27 cellular contexts compared by ENCODE assay signal in genomic region chr5:112113565-112113964, GRCh38.
DNase-seq lines count a peak whose midpoint lies in the region; TF ChIP-seq lines count a peak whose summit lies in the region.
"Had no signal": no experiment of that assay in that cellular context is flagged by ENCODE, and none has a peak within 500 bp of the region (broad histone marks: within the 10 kb centered on the region; RNA-seq: fewer than 3 reads in every experiment).

No MANE protein-coding gene starts in this region.

- no peaks in the 10 kb centered on the region for H3K36me3 ChIP-seq in neural cell (ENCODE audit: insufficient read depth, low read length)
- H3K36me3 ChIP-seq in Peyer's patch: no peaks in the 10 kb centered on the region
- H3K36me3 ChIP-seq: BE2C; BLaER1; BLaER1 treated with 17β-estradiol and CSF1 and Interleukin-3, amounts not matched to agents 10 nM and 100 nM had no signal

- no peaks in the 10 kb centered on the region for H4K20me1 ChIP-seq in neural cell (ENCODE audit: insufficient read depth)
- H4K20me1 ChIP-seq: BLaER1; BLaER1 treated with 17β-estradiol and CSF1 and Interleukin-3, amounts not matched to agents 10 nM and 100 nM had no signal

- H3F3A ChIP-seq in neural cell (ENCODE audit: insufficient read depth, low read length, poor library complexity, severe bottlenecking): no peaks in the 10 kb centered on the region

- no peak overlapping the region for H3K27ac ChIP-seq in neural cell (ENCODE audit: low read length)
- H3K27ac ChIP-seq in Peyer's patch: no peak overlapping the region
- H3K27ac ChIP-seq: 22Rv1; A549; BLaER1; BLaER1 treated with 17β-estradiol and CSF1 and Interleukin-3, amounts not matched to agents 10 nM and 100 nM; C4-2B had no signal

- H2AFZ ChIP-seq in neural cell (ENCODE audit: low read depth, low read length): no peak overlapping the region

- H3K27me3 ChIP-seq in neural cell (ENCODE audit: insufficient read depth, low read depth, low read length): no peaks in the 10 kb centered on the region
- H3K27me3 ChIP-seq in Peyer's patch: no peaks in the 10 kb centered on the region
- H3K27me3 ChIP-seq: BE2C; BLaER1; BLaER1 treated with 17β-estradiol and CSF1 and Interleukin-3, amounts not matched to agents 10 nM and 100 nM had no signal

- TF ChIP-seq RAD21 in neural cell (conservative IDR thresholded peaks at IDR 0.05): no peak

- H3K4me2 ChIP-seq in neural cell (ENCODE audit: low read length): no peak overlapping the region
- H3K4me2 ChIP-seq: A549; BLaER1; BLaER1 treated with 17β-estradiol and CSF1 and Interleukin-3, amounts not matched to agents 10 nM and 100 nM had no signal

- no peak overlapping the region for H3K9ac ChIP-seq in neural cell (ENCODE audit: low read length)
- H3K9ac ChIP-seq: BLaER1; BLaER1 treated with 17β-estradiol and CSF1 and Interleukin-3, amounts not matched to agents 10 nM and 100 nM had no signal

- DNase-seq in Peyer's patch: no peak
- DNase-seq: 8988T; ACHN; AML-193; BE2C; C1 segment of cervical spinal cord; Caco-2; Calu3; CD4-positive, alpha-beta memory T cell; CD4-positive, alpha-beta T cell; CD4-positive, CD25-positive, alpha-beta regulatory T cell; CD8-positive, alpha-beta memory T cell; CD8-positive, alpha-beta T cell; COR-L47; DMS 273 treated with DMSO at 0.1 percent for 48 hours; DMS153; DMS53; DMS79; DMS79 treated with DMSO at 0.1 percent for 48 hours; DND-41; EL had no signal

- TF ChIP-seq CTCF in neural cell (IDR thresholded peaks at IDR 0.05; ENCODE audit: poor library complexity, severe bottlenecking) (no peak), Peyer's patch (IDR thresholded peaks at IDR 0.05) (no peak)

- H3K4me3 ChIP-seq in neural cell (ENCODE audit: low read length) (no peak overlapping the region), Peyer's patch (no peak overlapping the region)
- H3K4me3 ChIP-seq: A549; BLaER1; BLaER1 treated with 17β-estradiol and CSF1 and Interleukin-3, amounts not matched to agents 10 nM and 100 nM had no signal

- no peaks in the 10 kb centered on the region for H3K4me1 ChIP-seq in Peyer's patch
- H3K4me1 ChIP-seq: A549, BLaER1, Caco-2 had no signal

- no peaks in the 10 kb centered on the region for H3K79me2 ChIP-seq in neural cell (replicated peaks; ENCODE audit: insufficient read depth, low read length)

- TF ChIP-seq POLR2A in Peyer's patch (IDR thresholded peaks at IDR 0.05): no peak

- H3K9me3 ChIP-seq in neural cell (ENCODE audit: low read length) (no peaks in the 10 kb centered on the region), Peyer's patch (no peaks in the 10 kb centered on the region)
- H3K9me3 ChIP-seq: A549; BE2C; BLaER1; BLaER1 treated with 17β-estradiol and CSF1 and Interleukin-3, amounts not matched to agents 10 nM and 100 nM; Caco-2 had no signal

- H3K9me2 ChIP-seq in neural cell (ENCODE audit: insufficient read depth, low read length): no peaks in the 10 kb centered on the region

- TF ChIP-seq EP300 in neural cell (conservative IDR thresholded peaks at IDR 0.05; ENCODE audit: poor library complexity, severe bottlenecking): peak; percentile 84

TF ChIP-seq in neural cell, 6 proteins besides CTCF, POLR2A, EP300 and RAD21:
- TF ChIP-seq REST (IDR thresholded peaks at IDR 0.05; ENCODE audit: borderline replicate concordance): no peak
- peak; percentile 79 for TF ChIP-seq POLR2AphosphoS5 (IDR thresholded peaks at IDR 0.05)
TF ChIP-seq in neural cell: peak in this region for 1.
